1 cellular context compared by ENCODE assay signal in genomic region chr2:127591221-127591923, GRCh38.
A peak's percentile ranks its signal among the peaks of the same experiment; 100 is the strongest.
TF ChIP-seq lines count a peak whose summit lies in the region.

No MANE protein-coding gene starts in this region.

TF ChIP-seq in HepG2, 621 proteins besides CTCF, POLR2A, EP300 and RAD21 (continued from another document and continues in another):
- TF ChIP-seq HMGXB3 (CRISPR knock-in tag; IDR thresholded peaks at IDR 0.05; ENCODE audit: borderline replicate concordance) (no peak), NAIF1 (CRISPR knock-in tag; IDR thresholded peaks at IDR 0.05; ENCODE audit: borderline replicate concordance) (no peak), SSRP1 (CRISPR knock-in tag; IDR thresholded peaks at IDR 0.05) (no peak), ZNF652 (CRISPR knock-in tag; IDR thresholded peaks at IDR 0.05; ENCODE audit: borderline replicate concordance, low read depth) (no peak), RNF219 (CRISPR knock-in tag; IDR thresholded peaks at IDR 0.05) (no peak), FOXJ3 (CRISPR knock-in tag; IDR thresholded peaks at IDR 0.05; ENCODE audit: borderline replicate concordance) (no peak), ZNF512 (CRISPR knock-in tag; IDR thresholded peaks at IDR 0.05) (no peak), POGZ (CRISPR knock-in tag; IDR thresholded peaks at IDR 0.05) (0 out of 2 replicates have a peak, but pooled peaks have one; percentile 21), ZUFSP (CRISPR knock-in tag; IDR thresholded peaks at IDR 0.05; ENCODE audit: borderline replicate concordance) (no peak), PATZ1 (CRISPR knock-in tag; IDR thresholded peaks at IDR 0.05) (peak; percentile 66; the same call in 1 of the 2 replicates), ZNF782 (CRISPR knock-in tag; IDR thresholded peaks at IDR 0.05; ENCODE audit: borderline replicate concordance) (no peak), RAD51 (IDR thresholded peaks at IDR 0.05; ENCODE audit: borderline replicate concordance) (no peak), ZNF891 (CRISPR knock-in tag; IDR thresholded peaks at IDR 0.05) (peak; percentile 65; the same call in 1 of the 2 replicates), GPBP1L1 (CRISPR knock-in tag; IDR thresholded peaks at IDR 0.05) (no peak), GATA4 (IDR thresholded peaks at IDR 0.05; ENCODE audit: borderline replicate concordance, low read depth) (no peak), NFRKB (IDR thresholded peaks at IDR 0.05) (no peak), ZBTB2 (CRISPR knock-in tag; IDR thresholded peaks at IDR 0.05; ENCODE audit: low read depth) (no peak), ZNF780A (CRISPR knock-in tag; IDR thresholded peaks at IDR 0.05) (no peak), CBX5 (CRISPR knock-in tag; IDR thresholded peaks at IDR 0.05; ENCODE audit: borderline replicate concordance) (peak; percentile 41; the same call in 1 of the 2 replicates), TOE1 (CRISPR knock-in tag; IDR thresholded peaks at IDR 0.05) (0 out of 2 replicates have a peak, but pooled peaks have one; percentile 53), ZNF280B (CRISPR knock-in tag; IDR thresholded peaks at IDR 0.05; ENCODE audit: borderline replicate concordance) (peak; percentile 25; the same call in 1 of the 2 replicates), DNMT3B (CRISPR knock-in tag; conservative IDR thresholded peaks at IDR 0.05) (no peak), STAT6 (CRISPR knock-in tag; IDR thresholded peaks at IDR 0.05; ENCODE audit: borderline replicate concordance) (no peak), TAF15 (IDR thresholded peaks at IDR 0.05; ENCODE audit: low read depth, low read length, poor library complexity, severe bottlenecking) (no peak), ATF3 (CRISPR knock-in tag; IDR thresholded peaks at IDR 0.05) (no peak), ZNF24 (IDR thresholded peaks at IDR 0.05) (peak; percentile 60; the same call in 1 of the 2 replicates), YY1 (IDR thresholded peaks at IDR 0.05; ENCODE audit: insufficient read depth, insufficient replicate concordance, low read depth, low read length) (no peak), JDP2 (CRISPR knock-in tag; IDR thresholded peaks at IDR 0.05; ENCODE audit: borderline replicate concordance) (no peak), BCL3 (CRISPR knock-in tag; IDR thresholded peaks at IDR 0.05) (no peak), TFDP2 (CRISPR knock-in tag; IDR thresholded peaks at IDR 0.05) (no peak)
